8 cellular contexts compared by ENCODE assay signal in the genomic region with DNA sequence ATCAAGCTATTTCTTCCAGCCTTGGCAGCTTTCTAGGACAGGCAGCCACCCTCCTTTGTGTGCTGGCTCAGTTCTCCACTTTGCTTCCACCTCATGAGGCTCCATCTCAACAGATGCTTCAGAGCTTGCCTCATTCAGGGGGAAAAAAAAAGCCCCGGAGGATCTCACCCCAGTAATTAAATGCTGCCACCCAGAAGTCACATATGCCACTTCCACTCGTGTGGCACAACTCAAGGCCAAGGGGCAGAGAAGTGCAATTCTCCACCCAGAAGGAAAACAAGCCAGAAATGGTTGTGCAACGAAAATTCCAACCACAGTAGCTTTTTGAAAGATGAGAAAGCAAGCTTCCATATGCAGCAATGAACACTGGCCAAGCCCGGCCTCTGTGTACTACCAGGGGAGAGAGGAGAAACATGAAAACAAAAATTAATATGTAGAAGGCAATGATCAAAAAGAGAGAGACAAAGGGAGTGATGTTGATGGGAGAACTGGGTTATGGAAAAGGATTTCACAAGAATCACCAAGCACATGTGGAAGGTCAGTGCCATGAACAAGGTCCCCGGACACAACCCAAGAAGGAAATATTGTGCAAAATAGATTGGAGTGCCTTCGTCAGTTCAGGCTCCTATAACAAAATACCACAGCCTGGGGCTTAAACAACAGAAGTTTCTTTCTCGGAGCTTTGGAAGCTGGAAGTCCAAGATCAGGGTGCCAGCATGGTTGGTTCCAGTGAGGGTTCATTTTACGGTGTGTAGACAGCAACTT.
DNase-seq lines count a peak whose midpoint lies in the region; ATAC-seq and TF ChIP-seq lines count a peak whose summit lies in the region.
"Not testable (repeated sequence)": the region's sequence is repeated elsewhere in the genome, so short reads cannot be mapped to it uniquely, and the experiment has no call there.

No MANE protein-coding gene starts in this region.

- ATAC-seq in Right ventricle myocardium inferior (peak; percentile 52), left lung (peak; percentile 57), omental fat pad (ENCODE audit: low FRiP score) (peak; percentile 62), upper lobe of right lung (peak; percentile 36)

- H3K4me1 ChIP-seq in left lung, upper lobe of right lung: not testable (repeated sequence)

- H3K4me3 ChIP-seq in AG10803 (ENCODE audit: low read length); choroid plexus epithelial cell (ENCODE audit: low read depth, low read length); fibroblast of pulmonary artery (replicated peaks; ENCODE audit: low read depth, low read length); left lung; upper lobe of right lung: not testable (repeated sequence)

- intact Hi-C loops in Right ventricle myocardium inferior (cut with DNase I); left lung (cut with DNase I); upper lobe of right lung (cut with DNase I): not testable (repeated sequence)

- H3K36me3 ChIP-seq in left lung, upper lobe of right lung: not testable (repeated sequence)

- H3K27me3 ChIP-seq in left lung, upper lobe of right lung: not testable (repeated sequence)

- TF ChIP-seq CTCF in AG10803 (conservative IDR thresholded peaks at IDR 0.05; ENCODE audit: low read length); choroid plexus epithelial cell (conservative IDR thresholded peaks at IDR 0.05; ENCODE audit: low read depth, low read length); fibroblast of pulmonary artery (IDR thresholded peaks at IDR 0.05; ENCODE audit: low read length, missing control alignments); left lung (IDR thresholded peaks at IDR 0.05); omental fat pad (IDR thresholded peaks at IDR 0.05); upper lobe of right lung (IDR thresholded peaks at IDR 0.05): not testable (repeated sequence)

- not testable (repeated sequence) for H3K9me3 ChIP-seq in left lung, upper lobe of right lung

- DNase-seq in AG10803 (ENCODE audit: low read depth) (peak; percentile 13), LHCN-M2 (ENCODE audit: low read depth) (peak; percentile 7), choroid plexus epithelial cell (ENCODE audit: low read depth) (peak; percentile 26), fibroblast of pulmonary artery (ENCODE audit: low read depth) (peak; percentile 0)
- DNase-seq in Right ventricle myocardium inferior (ENCODE audit: missing footprints); left lung; omental fat pad (ENCODE audit: low spot score); upper lobe of right lung: not testable (repeated sequence)

- H3K27ac ChIP-seq in left lung, upper lobe of right lung: not testable (repeated sequence)
